10 cellular contexts compared by ENCODE assay signal in genomic region chr5:73387630-73388370, GRCh38.
DNase-seq lines count a peak whose midpoint lies in the region; ATAC-seq and TF ChIP-seq lines count a peak whose summit lies in the region.
"Had no signal": no experiment of that assay in that cellular context is flagged by ENCODE, and none has a peak within 500 bp of the region (broad histone marks: within the 10 kb centered on the region; RNA-seq: fewer than 3 reads in every experiment).

No MANE protein-coding gene starts in this region.

- WGBS in hepatocyte (ENCODE audit: low lambda C conversion rate, missing lambda C conversion rate), result 46% methylated on average over 7 of the region's 7 CpGs

- H3K4me2 ChIP-seq in hepatocyte, result no peak overlapping the region

- H3K27ac Mint-ChIP-seq in T-cell (peak overlapping the region; percentile 2 to 55), osteocyte (ENCODE audit: unreplicated experiment) (peak overlapping the region; percentile 50)

- H3K4me1 Mint-ChIP-seq in T-cell (peaks cover 28 to 37% (median 30%) of the 10 kb centered on the region in 3 donors), osteocyte (ENCODE audit: unreplicated experiment) (peaks cover 10% of the 10 kb centered on the region)

- CTCF ChIA-PET in T-cell (lab: Charles Lee), result interaction anchor here (0.6 to 1.4 kb wide), 3 partner anchors 11 to 171 kb away, joined by 3 to 4 read pairs (median 4); no protein-coding TSS in a partner anchor

- intact Hi-C loops in Right ventricle myocardium superior (cut with DNase I), result no loop called here

- H3K9me2 ChIP-seq in hepatocyte (replicated peaks; ENCODE audit: insufficient read depth), result no peaks in the 10 kb centered on the region

- no peaks in the 10 kb centered on the region for H4K20me1 ChIP-seq in hepatocyte (ENCODE audit: insufficient read depth, poor library complexity, severe bottlenecking)

- no peak for TF ChIP-seq CTCF in osteocyte (IDR thresholded peaks at IDR 0.05)
- no peak for TF ChIP-seq CTCF in hepatocyte (IDR thresholded peaks at IDR 0.05; ENCODE audit: poor library complexity)

- no peak overlapping the region for H3K4me3 ChIP-seq in hepatocyte
- H3K4me3 ChIP-seq: cardiac muscle cell had no signal

- H3K4me1 ChIP-seq in hepatocyte (ENCODE audit: insufficient read depth), result peaks cover 13% of the 10 kb centered on the region

- H3K36me3 Mint-ChIP-seq in T-cell (peaks cover 3% of the 10 kb centered on the region), osteocyte (ENCODE audit: unreplicated experiment) (peaks cover 11% of the 10 kb centered on the region)

- ATAC-seq in GM19328 (IDR thresholded peaks at IDR 0.05; ENCODE audit: unreplicated experiment) (peak; percentile 91), HG03159 (IDR thresholded peaks at IDR 0.05; ENCODE audit: unreplicated experiment) (peak; percentile 89), T-cell (replicated peaks in 1 of 4) (peak; percentile 93 to 97 (median 96)), Right ventricle myocardium superior (ENCODE audit: poor library complexity) (no peak)
- ATAC-seq: HCT116 had no signal

- H3K27me3 ChIP-seq in hepatocyte, result no peaks in the 10 kb centered on the region
- H3K27me3 ChIP-seq: cardiac muscle cell had no signal

- H3K36me3 ChIP-seq in hepatocyte (replicated peaks; ENCODE audit: insufficient read depth, low read depth), result no peaks in the 10 kb centered on the region
- H3K36me3 ChIP-seq: cardiac muscle cell had no signal

- H3K27ac ChIP-seq in hepatocyte, result no peak overlapping the region
- H3K27ac ChIP-seq: cardiac muscle cell had no signal

- no peaks in the 10 kb centered on the region for H3K79me2 ChIP-seq in hepatocyte

- peaks cover 11% of the 10 kb centered on the region for H3K9me3 ChIP-seq in hepatocyte (ENCODE audit: low read depth)

- H2AFZ ChIP-seq in hepatocyte, result no peak overlapping the region

- DNase-seq in DMS53 treated with DMSO at 0.1 percent for 48 hours (lab: John Stamatoyannopoulos, UW; ENCODE audit: unreplicated experiment), result peak; percentile 21
- peak in 32 of 34 experiments; percentile 36 to 83 (median 62) for DNase-seq in T-cell
- DNase-seq in osteocyte (ENCODE audit: extremely low spot score, unreplicated experiment), result no peak
- DNase-seq in NCI-H1092 (lab: John Stamatoyannopoulos, UW), result no peak
- no peak for DNase-seq in hepatocyte (ENCODE audit: low spot score)
- no peak for DNase-seq in Right ventricle myocardium superior

- peaks cover 18 to 20% of the 10 kb centered on the region in 2 donors for H3K27me3 Mint-ChIP-seq in T-cell
- no peaks in the 10 kb centered on the region for H3K27me3 Mint-ChIP-seq in osteocyte (ENCODE audit: unreplicated experiment)

- POLR2A ChIA-PET in T-cell (lab: Charles Lee), result interaction anchor here in 1 of 2 donors (0.7 kb wide), 1 partner anchor 20 kb away, joined by 3 read pairs; no protein-coding TSS in a partner anchor

- peak overlapping the region; percentile 26 to 69 (median 32) for H3K4me3 Mint-ChIP-seq in T-cell
- H3K4me3 Mint-ChIP-seq in osteocyte (ENCODE audit: unreplicated experiment), result no peak overlapping the region

- H3K9me3 Mint-ChIP-seq in T-cell, result peaks cover 3 to 17% (median 4%) of the 10 kb centered on the region in 3 donors
- peaks cover 12% of the 10 kb centered on the region for H3K9me3 Mint-ChIP-seq in osteocyte (ENCODE audit: unreplicated experiment)

Comparison
In these comparisons a context has a peak if more than half of its experiments do, and no peak if none do; other contexts are left out.
1. DNase-seq: peak in DMS53 treated with DMSO at 0.1 percent for 48 hours (single experiment) and T-cell (32 of 34); none in osteocyte (single experiment), NCI-H1092 (single experiment), hepatocyte (single experiment) and Right ventricle myocardium superior (single experiment).